ENCODE assay signal across 23 cellular contexts in the genomic region with DNA sequence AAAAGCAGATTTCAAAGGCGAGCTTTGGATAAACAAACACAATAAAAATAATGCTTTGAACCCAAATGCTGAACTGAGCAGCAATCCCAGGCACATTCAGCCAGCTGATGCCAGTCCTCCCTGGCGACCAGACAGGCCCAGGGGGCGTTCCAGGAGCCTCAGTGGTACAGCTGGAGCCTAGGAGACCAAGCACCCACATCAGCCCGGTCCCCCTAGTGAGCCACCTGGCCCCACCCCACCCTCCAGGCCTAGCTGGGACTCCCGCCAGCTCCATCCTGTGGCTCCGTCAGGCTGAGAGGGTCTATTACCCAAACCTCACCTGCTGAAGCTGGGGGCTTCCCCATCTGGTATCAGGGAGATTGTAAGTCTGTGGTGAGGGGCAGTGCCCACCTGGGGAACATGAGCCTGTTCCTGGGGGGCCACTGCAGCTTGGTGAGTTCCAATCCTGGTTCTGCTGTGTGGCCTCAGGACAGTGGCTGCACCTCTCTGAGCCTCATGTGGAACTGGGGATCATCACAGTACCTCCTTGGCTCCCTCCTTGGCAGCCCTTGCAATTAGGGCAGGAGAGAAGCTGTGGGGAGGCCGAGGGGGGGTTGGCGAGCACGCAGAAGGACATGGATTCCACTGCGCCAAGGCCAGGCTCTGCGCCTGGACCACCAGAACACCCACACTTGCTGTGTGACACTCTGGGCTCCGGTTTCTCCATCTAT. TPM values are rescaled to one million over a fixed set of nuclear protein-coding genes. Genes with fewer than 3 reads are reported as not detected.
DNase-seq lines count a peak whose midpoint lies in the region; ATAC-seq and TF ChIP-seq lines count a peak whose summit lies in the region.
"Had no signal": no experiment of that assay in that cellular context is flagged by ENCODE, and none has a peak within 500 bp of the region (broad histone marks: within the 10 kb centered on the region; RNA-seq: fewer than 3 reads in every experiment).

No MANE protein-coding gene starts in this region.

- no peak overlapping the region for H2AFZ ChIP-seq in IMR-90 (replicated peaks; ENCODE audit: low read length, poor library complexity)
- peak overlapping the region; percentile 9 for H2AFZ ChIP-seq in trophoblast cell (ENCODE audit: insufficient read depth, low read length, poor library complexity)

- no peaks in the 10 kb centered on the region for H3K9me3 ChIP-seq in IMR-90 (ENCODE audit: control insufficient read depth, insufficient read depth, low read length)
- no peaks in the 10 kb centered on the region for H3K9me3 ChIP-seq in endodermal cell (ENCODE audit: control insufficient read depth, low read length)
- peaks cover 4% of the 10 kb centered on the region for H3K9me3 ChIP-seq in trophoblast cell (ENCODE audit: insufficient read depth, low read depth, low read length)
- no peaks in the 10 kb centered on the region for H3K9me3 ChIP-seq in adrenal gland (replicated peaks in 1 of 3)
- H3K9me3 ChIP-seq: esophagus muscularis mucosa, gastrocnemius medialis, psoas muscle, upper lobe of right lung had no signal

- H4K12ac ChIP-seq in trophoblast cell (ENCODE audit: low read depth, low read length), result peak overlapping the region; percentile 3

- peak overlapping the region; percentile 30 for H3K4me3 Mint-ChIP-seq in activated CD4-positive, alpha-beta T cell treated with anti-CD3 and anti-CD28 coated beads, Interleukin-2, amount 10 ng/mL, durations not matched to agents 24 days and 14 days
- no peak overlapping the region for H3K4me3 Mint-ChIP-seq in endodermal cell
- H3K4me3 Mint-ChIP-seq: natural killer cell treated with Interleukin-12 subunit alpha and Interleukin-12 subunit beta and Interleukin-15 and Interleukin-18, amount 100 ng/mL, for 72 hours; stimulated activated naive CD8-positive, alpha-beta T cell treated with anti-CD3 and anti-CD28 coated beads, Interleukin-15, amount 100 ng/mL, for 72 hours had no signal

- H3K4me1 Mint-ChIP-seq in activated CD4-positive, alpha-beta T cell treated with anti-CD3 and anti-CD28 coated beads, Interleukin-2, amount 10 ng/mL, durations not matched to agents 24 days and 14 days, result peaks cover 48% of the 10 kb centered on the region
- H3K4me1 Mint-ChIP-seq in endodermal cell, result peaks cover 17% of the 10 kb centered on the region

- H3K27ac ChIP-seq in IMR-90 (ENCODE audit: insufficient read depth, low read length) (no peak overlapping the region), endodermal cell (ENCODE audit: low read depth, low read length) (no peak overlapping the region), trophoblast cell (ENCODE audit: low read depth, low read length) (no peak overlapping the region), adrenal gland (no peak overlapping the region)
- H3K27ac ChIP-seq: esophagus muscularis mucosa, gastrocnemius medialis, psoas muscle, upper lobe of right lung had no signal

- peaks cover 7% of the 10 kb centered on the region for H3K9me1 ChIP-seq in IMR-90 (ENCODE audit: insufficient read depth, low read length)

- intact Hi-C loops in activated CD4-positive, alpha-beta T cell treated with anti-CD3 and anti-CD28 coated beads, Interleukin-2, amount 10 ng/mL, durations not matched to agents 24 days and 14 days (cut with micrococcal nuclease), result no loop called here
- intact Hi-C loops in IMR-90 (cut with micrococcal nuclease) (no loop called here), adrenal gland (cut with DNase I) (loop anchor here in 1 of 2 donors (5.0 kb wide), 1 partner anchor 107 kb away; no protein-coding TSS in a partner anchor)

- CTCF ChIA-PET in IMR-90 (lab: Yijun Ruan, JAX), result interaction anchor here (0.6 kb wide), 1 partner anchor 251 kb away, joined by 3 read pairs; no protein-coding TSS in a partner anchor

- H2BK120ac ChIP-seq in IMR-90 (ENCODE audit: low read depth, low read length) (peak overlapping the region; percentile 60; the same call in 1 of the 2 replicates), trophoblast cell (ENCODE audit: insufficient read depth, low read length, poor library complexity) (peak overlapping the region; percentile 27)

- BruUV-seq in IMR-90 (replicated peaks; lab: Mats Ljungman, UMichigan), result no TSS peak

- in situ Hi-C loops in IMR-90 (cut with MboI; ENCODE audit: low sequenced_read_pairs), result loop anchor here (10.0 kb wide), 1 partner anchor 269 kb away; no protein-coding TSS in a partner anchor

- H3K4me3 ChIP-seq in IMR-90 (ENCODE audit: insufficient read depth, low read depth, low read length) (no peak overlapping the region), endodermal cell (ENCODE audit: low read length) (no peak overlapping the region), trophoblast cell (ENCODE audit: low read depth, low read length) (no peak overlapping the region), adrenal gland (no peak overlapping the region)
- H3K4me3 ChIP-seq: esophagus muscularis mucosa, gastrocnemius medialis, psoas muscle, skin epidermis, upper lobe of right lung had no signal

- no peak overlapping the region for H3K4me2 ChIP-seq in IMR-90 (ENCODE audit: low read depth, low read length)
- H3K4me2 ChIP-seq in trophoblast cell (ENCODE audit: low read length), result no peak overlapping the region

- H2AK5ac ChIP-seq in IMR-90 (ENCODE audit: low read depth, low read length) (peak overlapping the region; percentile 8), trophoblast cell (ENCODE audit: low read length) (peak overlapping the region; percentile 67)

- WGBS in IMR-90 (ENCODE audit: extremely low coverage in 2 of 2, insufficient read length in 1 of 2), 2 experiments, result no CpG with 5 or more reads among the region's 12 CpGs
- 87 to 92% methylated on average over 6 to 12 of the region's 12 CpGs for WGBS in endodermal cell (ENCODE audit: insufficient coverage in 1 of 2, insufficient read length in 1 of 2), 2 experiments
- no CpG with 5 or more reads among the region's 12 CpGs for WGBS in trophoblast cell (ENCODE audit: extremely low coverage, insufficient coverage, insufficient read length)
- 72 to 86% (median 77%) methylated on average over 3 to 12 of the region's 12 CpGs for WGBS in adrenal gland, 4 donors

- no peak overlapping the region for H3K27ac Mint-ChIP-seq in activated CD4-positive, alpha-beta T cell treated with anti-CD3 and anti-CD28 coated beads, Interleukin-2, amount 10 ng/mL, durations not matched to agents 24 days and 14 days
- peak overlapping the region; percentile 46 for H3K27ac Mint-ChIP-seq in endodermal cell
- H3K27ac Mint-ChIP-seq: stimulated activated naive CD8-positive, alpha-beta T cell treated with anti-CD3 and anti-CD28 coated beads, Interleukin-15, amount 100 ng/mL, for 72 hours had no signal

- H3K27me3 Mint-ChIP-seq in activated CD4-positive, alpha-beta T cell treated with anti-CD3 and anti-CD28 coated beads, Interleukin-2, amount 10 ng/mL, durations not matched to agents 24 days and 14 days, result no peaks in the 10 kb centered on the region
- no peaks in the 10 kb centered on the region for H3K27me3 Mint-ChIP-seq in endodermal cell (ENCODE audit: insufficient read depth)

- H2BK12ac ChIP-seq in trophoblast cell (ENCODE audit: low read length), result peak overlapping the region; percentile 88

- H3K4me1 ChIP-seq in IMR-90 (ENCODE audit: control insufficient read depth, insufficient read depth, low read length) (peaks cover 7% of the 10 kb centered on the region), endodermal cell (ENCODE audit: control insufficient read depth, insufficient read depth, low read length) (peaks cover 4% of the 10 kb centered on the region), trophoblast cell (ENCODE audit: control insufficient read depth in 1 of 2, insufficient read depth in 2 of 2, low read length in 2 of 2) (peaks cover 13% of the 10 kb centered on the region in 2 experiments), adrenal gland (replicated peaks in 1 of 2) (peaks cover 0 to 22% of the 10 kb centered on the region in 2 donors)

- H3K14ac ChIP-seq in IMR-90 (replicated peaks; ENCODE audit: low read depth, low read length) (no peak overlapping the region), trophoblast cell (ENCODE audit: low read length) (peak overlapping the region; percentile 73)

- TF ChIP-seq POLR2A in IMR-90 (IDR thresholded peaks at IDR 0.05; ENCODE audit: low read depth, low read length) (no peak), adrenal gland (IDR thresholded peaks at IDR 0.05) (no peak)

- no peak overlapping the region for H2BK5ac ChIP-seq in IMR-90 (ENCODE audit: low read depth, low read length, poor library complexity, severe bottlenecking)
- peak overlapping the region; percentile 55 for H2BK5ac ChIP-seq in trophoblast cell (ENCODE audit: low read depth, low read length, poor library complexity)

- peak overlapping the region; percentile 55; the same call in 1 of the 2 replicates for H2BK20ac ChIP-seq in IMR-90 (ENCODE audit: low read depth, low read length)

- no peak for TF ChIP-seq CTCF in IMR-90 (conservative IDR thresholded peaks at IDR 0.05; ENCODE audit: low read depth, low read length)
- no peak for TF ChIP-seq CTCF in endodermal cell (conservative IDR thresholded peaks at IDR 0.05)
- TF ChIP-seq CTCF in adrenal gland (IDR thresholded peaks at IDR 0.05), result no peak

- H4K8ac ChIP-seq in IMR-90 (ENCODE audit: low read depth in 2 of 2, low read length in 2 of 2), result 0 out of 4 replicates have a peak overlapping the region, but pooled peaks of 1 of the 2 experiments have one; percentile 32
- H4K8ac ChIP-seq in trophoblast cell (ENCODE audit: low read depth, low read length), result peak overlapping the region; percentile 25

- no peak for TF ChIP-seq RAD21 in IMR-90 (IDR thresholded peaks at IDR 0.05; ENCODE audit: low read length)

- H3K9ac ChIP-seq in IMR-90 (ENCODE audit: low read depth, low read length) (no peak overlapping the region), endodermal cell (ENCODE audit: extremely low read depth, low read length, poor library complexity, severe bottlenecking) (no peak overlapping the region), trophoblast cell (ENCODE audit: low read length) (no peak overlapping the region)

- 0 out of 3 replicates have a peak overlapping the region, but pooled peaks have one; percentile 45 for H2BK15ac ChIP-seq in IMR-90 (ENCODE audit: low read depth, low read length)

- H3K27me3 ChIP-seq in IMR-90 (ENCODE audit: control insufficient read depth, insufficient read depth, low read length), result no peaks in the 10 kb centered on the region
- H3K27me3 ChIP-seq in endodermal cell (ENCODE audit: control insufficient read depth, insufficient read depth, low read length, poor library complexity, severe bottlenecking), result no peaks in the 10 kb centered on the region
- H3K27me3 ChIP-seq in trophoblast cell (ENCODE audit: insufficient read depth, low read length), result no peaks in the 10 kb centered on the region
- no peaks in the 10 kb centered on the region for H3K27me3 ChIP-seq in adrenal gland
- H3K27me3 ChIP-seq: esophagus muscularis mucosa, gastrocnemius medialis, upper lobe of right lung had no signal

- no peaks in the 10 kb centered on the region for H3K9me3 Mint-ChIP-seq in activated CD4-positive, alpha-beta T cell treated with anti-CD3 and anti-CD28 coated beads, Interleukin-2, amount 10 ng/mL, durations not matched to agents 24 days and 14 days
- no peaks in the 10 kb centered on the region for H3K9me3 Mint-ChIP-seq in endodermal cell
- H3K9me3 Mint-ChIP-seq: natural killer cell treated with Interleukin-12 subunit alpha and Interleukin-12 subunit beta and Interleukin-15 and Interleukin-18, amount 100 ng/mL, for 72 hours; stimulated activated naive CD8-positive, alpha-beta T cell treated with anti-CD3 and anti-CD28 coated beads, Interleukin-15, amount 100 ng/mL, for 72 hours had no signal

- no peaks in the 10 kb centered on the region for H4K20me1 ChIP-seq in IMR-90 (ENCODE audit: insufficient read depth, low read length)

- H4K91ac ChIP-seq in IMR-90 (ENCODE audit: insufficient read depth, low read depth, low read length), result no peak overlapping the region
- H4K91ac ChIP-seq in trophoblast cell (ENCODE audit: low read depth, low read length), result peak overlapping the region; percentile 89

- H2AK9ac ChIP-seq in IMR-90 (replicated peaks; ENCODE audit: low read depth, low read length, poor library complexity), result no peak overlapping the region

- no peak for DNase-seq in activated CD4-positive, alpha-beta T cell treated with anti-CD3 and anti-CD28 coated beads, Interleukin-2, amount 10 ng/mL, durations not matched to agents 24 days and 14 days
- no peak for DNase-seq in activated CD4-positive, alpha-beta T cell treated with anti-CD3 and anti-CD28 coated beads for 48 hours
- DNase-seq in IMR-90 (no peak), endodermal cell (no peak), trophoblast cell (no peak), glomerular visceral epithelial cell (ENCODE audit: extremely low spot score) (no peak), adrenal gland (no peak)
- DNase-seq: activated T-cell treated with anti-CD3 and anti-CD28 coated beads, Interleukin-2, amount 50 U/mL, for 1 hour; anterior cingulate cortex; C1 segment of cervical spinal cord; cerebellar nuclear complex; gastrocnemius medialis; HCEC 1CT; NCI-H524 treated with DMSO at 0.1 percent for 48 hours; psoas muscle; stimulated activated CD4-positive, alpha-beta T cell treated with anti-CD3 and anti-CD28 coated beads, Interleukin-2, amount 100 ng/mL, for 48 hours; stimulated activated naive CD8-positive, alpha-beta T cell treated with anti-CD3 and anti-CD28 coated beads, Interleukin-15, amount 100 ng/mL, for 72 hours; upper lobe of right lung had no signal

- H3K4ac ChIP-seq in IMR-90 (ENCODE audit: low read depth, low read length) (peak overlapping the region; percentile 10; the same call in 1 of the 2 replicates), trophoblast cell (ENCODE audit: low read depth, low read length) (peak overlapping the region; percentile 19)

- ATAC-seq in IMR-90 (ENCODE audit: low read depth), result no peak
- no peak for ATAC-seq in HG02623 (IDR thresholded peaks at IDR 0.05; ENCODE audit: unreplicated experiment)
- ATAC-seq: gastrocnemius medialis; natural killer cell treated with Interleukin-12 subunit alpha and Interleukin-12 subunit beta and Interleukin-15 and Interleukin-18, amount 100 ng/mL, for 72 hours; psoas muscle; stimulated activated naive CD8-positive, alpha-beta T cell treated with anti-CD3 and anti-CD28 coated beads, Interleukin-15, amount 100 ng/mL, for 72 hours; upper lobe of right lung had no signal

- peaks cover 2% of the 10 kb centered on the region for H3K79me2 ChIP-seq in trophoblast cell (ENCODE audit: control insufficient read depth, insufficient read depth, low read length, poor library complexity)

- H3K79me1 ChIP-seq in IMR-90 (ENCODE audit: low read depth in 1 of 2, low read length in 2 of 2) (no peaks in the 10 kb centered on the region), trophoblast cell (ENCODE audit: low read length) (peaks cover 20% of the 10 kb centered on the region)

- H3K36me3 Mint-ChIP-seq in activated CD4-positive, alpha-beta T cell treated with anti-CD3 and anti-CD28 coated beads, Interleukin-2, amount 10 ng/mL, durations not matched to agents 24 days and 14 days (ENCODE audit: low read depth), result no peaks in the 10 kb centered on the region
- H3K36me3 Mint-ChIP-seq in endodermal cell (ENCODE audit: low read depth), result no peaks in the 10 kb centered on the region
- H3K36me3 Mint-ChIP-seq: natural killer cell treated with Interleukin-12 subunit alpha and Interleukin-12 subunit beta and Interleukin-15 and Interleukin-18, amount 100 ng/mL, for 72 hours had no signal

- H4K5ac ChIP-seq in IMR-90 (ENCODE audit: low read depth, low read length), result no peak overlapping the region

- H3K36me3 ChIP-seq in IMR-90 (ENCODE audit: control insufficient read depth, insufficient read depth, low read length) (no peaks in the 10 kb centered on the region), endodermal cell (ENCODE audit: control insufficient read depth, insufficient read depth, low read length) (no peaks in the 10 kb centered on the region), trophoblast cell (ENCODE audit: control insufficient read depth in 1 of 2, insufficient read depth in 2 of 2, low read length in 2 of 2) (no peaks in the 10 kb centered on the region), adrenal gland (replicated peaks in 1 of 2) (no peaks in the 10 kb centered on the region)
- H3K36me3 ChIP-seq: esophagus muscularis mucosa, gastrocnemius medialis, upper lobe of right lung had no signal

- H3K18ac ChIP-seq in IMR-90 (ENCODE audit: low read depth, low read length) (no peak overlapping the region), trophoblast cell (ENCODE audit: low read length) (peak overlapping the region; percentile 55)

- dilution Hi-C loops in IMR-90 (cut with HindIII; ENCODE audit: low sequenced_read_pairs, unreplicated experiment), result no loop called here

- H3K23ac ChIP-seq in IMR-90 (ENCODE audit: low read depth, low read length) (no peak overlapping the region), trophoblast cell (ENCODE audit: low read length) (no peak overlapping the region)

- no peak overlapping the region for H3K56ac ChIP-seq in IMR-90 (ENCODE audit: extremely low read depth, insufficient read depth, low read length)

- POLR2A ChIA-PET in IMR-90 (lab: Charles Lee; ENCODE audit: unreplicated experiment), result no interaction called here

RNA-seq across cellular contexts. Expression of a gene that starts 16.7 kb away (rescaled TPM):
- not detected in 2 replicates for total RNA-seq in activated CD4-positive, alpha-beta T cell treated with anti-CD3 and anti-CD28 coated beads, Interleukin-2, amount 10 ng/mL, durations not matched to agents 24 days and 14 days
- total RNA-seq in IMR-90 (2012; rRNA removed), result not detected in 2 replicates
- polyA plus RNA-seq in IMR-90 (2012; rRNA removed), result 0.09 and 0.20 TPM in 2 replicates
- 0.06 and 0.19 TPM in 2 replicates for polyA plus RNA-seq in IMR-90 (2012; cell fraction: cytosol; rRNA removed)
- 0.42 and 0.54 TPM in 2 replicates for polyA plus RNA-seq in IMR-90 (2012; cell fraction: nucleus; rRNA removed; ENCODE audit: low replicate concordance)
- total RNA-seq in endodermal cell, result not detected
- polyA plus RNA-seq in endodermal cell (2013, experiment 1 of 2), result not detected
- not detected for polyA plus RNA-seq in endodermal cell (2013, experiment 2 of 2)
- polyA plus RNA-seq in trophoblast cell (2013), result 0.07 TPM in 1 of 2 replicates, not detected in the other
- total RNA-seq in adrenal gland, result under 1 TPM in 2 of 8 donors, not detected in 6; 0.14 to 0.37 TPM
- polyA plus RNA-seq in adrenal gland, result under 1 TPM in 2 of 3 donors, not detected in 1; 0.56 to 0.74 TPM
- total RNA-seq: gastrocnemius medialis; mesenteric fat pad; natural killer cell treated with Interleukin-12 subunit alpha and Interleukin-12 subunit beta and Interleukin-15 and Interleukin-18, amount 100 ng/mL, for 72 hours; psoas muscle; upper lobe of right lung had no signal
- polyA plus RNA-seq: psoas muscle had no signal

RNA-seq across cellular contexts. Expression of a gene that starts 21.8 kb away (rescaled TPM):
- total RNA-seq in activated CD4-positive, alpha-beta T cell treated with anti-CD3 and anti-CD28 coated beads, Interleukin-2, amount 10 ng/mL, durations not matched to agents 24 days and 14 days, result 72.0 and 72.4 TPM in 2 replicates
- total RNA-seq in IMR-90 (2012; rRNA removed) (67.8 and 68.1 TPM in 2 replicates), endodermal cell (10 to 100 TPM; 39.6 to 49.1 TPM), adrenal gland (100 to 1,000 TPM in 4 of 8 donors, 10 to 100 TPM in 4; 27.2 to 190 (median 88.3) TPM)
- polyA plus RNA-seq in IMR-90 (2012; rRNA removed) (88.1 and 108 TPM in 2 replicates), adrenal gland (100 to 1,000 TPM in 1 of 3 donors, 10 to 100 TPM in 2; 40.0 to 122 (median 87.5) TPM)
- 57.5 and 92.6 TPM in 2 replicates for polyA plus RNA-seq in IMR-90 (2012; cell fraction: cytosol; rRNA removed)
- polyA plus RNA-seq in IMR-90 (2012; cell fraction: nucleus; rRNA removed; ENCODE audit: low replicate concordance), result 56.2 and 66.4 TPM in 2 replicates
- polyA plus RNA-seq in endodermal cell (2013, experiment 1 of 2), result 40.4 TPM
- 40.9 TPM for polyA plus RNA-seq in endodermal cell (2013, experiment 2 of 2)
- polyA plus RNA-seq in trophoblast cell (2013), result 31.8 and 32.6 TPM in 2 replicates

RNA-seq across cellular contexts. Expression of a gene that starts 37.7 kb away (rescaled TPM):
- 21.9 and 22.7 TPM in 2 replicates for total RNA-seq in activated CD4-positive, alpha-beta T cell treated with anti-CD3 and anti-CD28 coated beads, Interleukin-2, amount 10 ng/mL, durations not matched to agents 24 days and 14 days
- total RNA-seq in IMR-90 (2012; rRNA removed) (9.4 and 9.7 TPM in 2 replicates), endodermal cell (10 to 100 TPM; 19.8 to 20.2 TPM), adrenal gland (10 to 100 TPM; 21.3 to 31.8 (median 26.8) TPM)
- polyA plus RNA-seq in IMR-90 (2012; rRNA removed) (28.9 and 31.4 TPM in 2 replicates), adrenal gland (10 to 100 TPM; 11.2 to 34.2 (median 30.6) TPM)
- polyA plus RNA-seq in IMR-90 (2012; cell fraction: cytosol; rRNA removed), result 22.2 and 27.8 TPM in 2 replicates
- polyA plus RNA-seq in IMR-90 (2012; cell fraction: nucleus; rRNA removed; ENCODE audit: low replicate concordance), result 42.0 and 79.1 TPM in 2 replicates
- polyA plus RNA-seq in endodermal cell (2013, experiment 1 of 2), result 17.7 TPM
- polyA plus RNA-seq in endodermal cell (2013, experiment 2 of 2), result 14.9 TPM
- 16.6 and 17.9 TPM in 2 replicates for polyA plus RNA-seq in trophoblast cell (2013)
